28 cellular contexts compared by ENCODE assay signal in the genomic region with DNA sequence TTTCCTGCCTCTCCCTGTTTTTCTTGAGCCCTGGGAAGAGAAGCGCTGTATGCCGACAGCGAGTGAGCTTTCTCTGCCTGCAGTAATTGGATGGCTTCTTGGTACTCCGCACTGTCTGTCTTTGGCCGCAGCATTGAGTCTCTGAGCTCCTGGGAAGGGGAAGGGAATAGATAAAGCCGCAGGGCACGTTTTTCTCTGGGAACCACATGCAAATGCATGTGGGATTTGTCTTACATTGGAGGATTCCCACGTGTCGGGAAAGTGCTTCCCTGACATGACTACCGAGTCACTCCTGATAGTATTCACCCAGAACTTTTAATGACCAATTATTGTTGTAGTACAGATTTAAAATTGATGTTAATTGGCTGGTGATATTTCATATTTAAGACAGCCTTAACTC.
DNase-seq lines count a peak whose midpoint lies in the region; ATAC-seq, FAIRE-seq and TF ChIP-seq lines count a peak whose summit lies in the region.
"Had no signal": no experiment of that assay in that cellular context is flagged by ENCODE, and none has a peak within 500 bp of the region (broad histone marks: within the 10 kb centered on the region; RNA-seq: fewer than 3 reads in every experiment).

No MANE protein-coding gene starts in this region.

- H3K4me3 ChIP-seq in HepG2 (replicated peaks in 1 of 3; ENCODE audit: insufficient read depth in 1 of 3, low read depth in 2 of 3, low read length in 3 of 3) (no peak overlapping the region), right lobe of liver (no peak overlapping the region)
- H3K4me3 ChIP-seq: SJSA1 had no signal

- H4K20me1 ChIP-seq in HepG2 (ENCODE audit: insufficient read depth, low read length), result no peaks in the 10 kb centered on the region

- no peak for FAIRE-seq in HepG2 (lab: Jason Lieb, UNC)
- FAIRE-seq: GM18507 had no signal

- in situ Hi-C loops in HepG2 (cut with HindIII; ENCODE audit: extremely low pct_ligation_motif_present, low pct_unique_long_range_greater_than_20kb), result no loop called here

- H3K27ac Mint-ChIP-seq in endothelial cell (ENCODE audit: unreplicated experiment) (peak overlapping the region; percentile 33), progenitor cell of endocrine pancreas (peak overlapping the region; percentile 12)
- H3K27ac Mint-ChIP-seq: B cell; CD8-positive, alpha-beta memory T cell had no signal

- TF ChIP-seq CTCF in HepG2 (CRISPR knock-in tag; IDR thresholded peaks at IDR 0.05), result no peak
- TF ChIP-seq CTCF in right lobe of liver (IDR thresholded peaks at IDR 0.05), result no peak
- no peak for TF ChIP-seq CTCF in endothelial cell (IDR thresholded peaks at IDR 0.05; ENCODE audit: unreplicated experiment)
- TF ChIP-seq CTCF in progenitor cell of endocrine pancreas (IDR thresholded peaks at IDR 0.05; ENCODE audit: unreplicated experiment), result no peak
- no peak for TF ChIP-seq CTCF in RWPE1 (conservative IDR thresholded peaks at IDR 0.05; ENCODE audit: low read depth)

- H3K4me1 Mint-ChIP-seq in endothelial cell (ENCODE audit: unreplicated experiment) (peaks cover 30% of the 10 kb centered on the region), progenitor cell of endocrine pancreas (ENCODE audit: low read depth) (peaks cover 5% of the 10 kb centered on the region)

- H3K27ac ChIP-seq in HepG2 (ENCODE audit: extremely low read length, insufficient read depth, low read length) (no peak overlapping the region), right lobe of liver (no peak overlapping the region), RWPE1 (no peak overlapping the region)
- H3K27ac ChIP-seq: 22Rv1, HL-60, SJSA1 had no signal

- ATAC-seq in HepG2 (no peak), right lobe of liver (no peak)
- ATAC-seq: PC-3 had no signal

- H3K4me3 Mint-ChIP-seq in endothelial cell (ENCODE audit: unreplicated experiment), result no peak overlapping the region
- H3K4me3 Mint-ChIP-seq in progenitor cell of endocrine pancreas (ENCODE audit: low read depth), result no peak overlapping the region
- H3K4me3 Mint-ChIP-seq: B cell; CD14-positive monocyte; CD8-positive, alpha-beta memory T cell had no signal

- H3K9me3 Mint-ChIP-seq in endothelial cell (ENCODE audit: unreplicated experiment) (no peaks in the 10 kb centered on the region), progenitor cell of endocrine pancreas (ENCODE audit: low read depth) (no peaks in the 10 kb centered on the region)
- H3K9me3 Mint-ChIP-seq: CD8-positive, alpha-beta memory T cell had no signal

- TF ChIP-seq RAD21 in HepG2 (CRISPR knock-in tag; IDR thresholded peaks at IDR 0.05), result no peak

- intact Hi-C loops in HepG2 (cut with micrococcal nuclease; ENCODE audit: unreplicated experiment) (no loop called here), right lobe of liver (cut with DNase I) (no loop called here)

- BruUV-seq in HepG2 (replicated peaks; lab: Mats Ljungman, UMichigan), result no TSS peak

- H3K36me3 Mint-ChIP-seq in endothelial cell (ENCODE audit: low read depth, unreplicated experiment) (peaks cover 11% of the 10 kb centered on the region), progenitor cell of endocrine pancreas (ENCODE audit: insufficient read depth) (no peaks in the 10 kb centered on the region)

- CTCF ChIA-PET in HepG2 (lab: Yijun Ruan, JAX; ENCODE audit: low intra/inter-chr PET ratio, low total read pairs) (no interaction called here), RWPE1 (lab: Yijun Ruan, JAX) (no interaction called here)

- no peaks in the 10 kb centered on the region for H3K9me3 ChIP-seq in HepG2 (ENCODE audit: low read length)
- no peaks in the 10 kb centered on the region for H3K9me3 ChIP-seq in right lobe of liver
- H3K9me3 ChIP-seq: SJSA1 had no signal

- WGBS in HepG2 (ENCODE audit: low lambda C conversion rate), result 80% methylated on average over 10 of the region's 10 CpGs
- 61% methylated on average over 8 of the region's 10 CpGs for WGBS in right lobe of liver (ENCODE audit: insufficient coverage, low coverage, low lambda C conversion rate, missing lambda C conversion rate)

- H3K36me3 ChIP-seq in HepG2 (replicated peaks in 1 of 2; ENCODE audit: control insufficient read depth in 1 of 2, insufficient read depth in 2 of 2, low read length in 2 of 2), result no peaks in the 10 kb centered on the region
- H3K36me3 ChIP-seq in right lobe of liver, result no peaks in the 10 kb centered on the region
- H3K36me3 ChIP-seq: SJSA1 had no signal

- TF ChIP-seq POLR2A in HepG2 (IDR thresholded peaks at IDR 0.05; ENCODE audit: insufficient read depth in 1 of 2, low read depth in 2 of 2, low read length in 2 of 2) (no peak), right lobe of liver (IDR thresholded peaks at IDR 0.05) (no peak)

- H3K9ac ChIP-seq in HepG2 (ENCODE audit: insufficient read depth, low read depth, low read length), result no peak overlapping the region

- no peaks in the 10 kb centered on the region for H3K79me2 ChIP-seq in HepG2 (ENCODE audit: insufficient read depth, low read length)

- TF ChIP-seq EP300 in HepG2 (IDR thresholded peaks at IDR 0.05; ENCODE audit: low read depth in 2 of 2, low read length in 2 of 2), result no peak
- TF ChIP-seq EP300 in HepG2 (CRISPR knock-in tag; IDR thresholded peaks at IDR 0.05; ENCODE audit: borderline replicate concordance), result no peak

- no peak overlapping the region for H2AFZ ChIP-seq in HepG2 (ENCODE audit: low read length)

- no peak overlapping the region for H3K4me2 ChIP-seq in HepG2 (ENCODE audit: low read depth, low read length)

- peaks cover 29% of the 10 kb centered on the region for H3K4me1 ChIP-seq in HepG2 (ENCODE audit: insufficient read depth, low read length)
- H3K4me1 ChIP-seq in right lobe of liver, result no peaks in the 10 kb centered on the region
- H3K4me1 ChIP-seq: SJSA1 had no signal

- H3K27me3 Mint-ChIP-seq in endothelial cell (ENCODE audit: unreplicated experiment) (peaks cover 11% of the 10 kb centered on the region), progenitor cell of endocrine pancreas (peaks cover 5% of the 10 kb centered on the region)
- H3K27me3 Mint-ChIP-seq: B cell had no signal

- DNase-seq in HepG2 (ENCODE audit: low spot score), result no peak
- DNase-seq in right lobe of liver, result no peak
- no peak for DNase-seq in endothelial cell (ENCODE audit: low spot score)
- DNase-seq in progenitor cell of endocrine pancreas (ENCODE audit: low spot score, unreplicated experiment), result no peak
- DNase-seq in MV-4-11 (lab: John Stamatoyannopoulos, UW), result no peak
- DNase-seq in KG1 (lab: John Stamatoyannopoulos, UW), result no peak
- DNase-seq in RWPE1 (ENCODE audit: low spot score), result no peak
- DNase-seq: CD8-positive, alpha-beta memory T cell; DMS 273 treated with DMSO at 0.1 percent for 48 hours; DMS79; GOT3; HCEC 1CT; Karpas-422; NCI-H1105; NCI-H1436 treated with DMSO at 0.1 percent for 48 hours; NCI-H187 treated with DMSO at 0.1 percent for 48 hours; NCI-H2171 treated with DMSO at 0.1 percent for 48 hours; NCI-H345; NCI-H510A treated with DMSO at 0.1 percent for 48 hours; NCI-H774; PC-3; Right ventricle myocardium superior had no signal

- no peaks in the 10 kb centered on the region for H3K27me3 ChIP-seq in HepG2 (ENCODE audit: control insufficient read depth in 1 of 2, insufficient read depth in 2 of 2, low read length in 2 of 2)
- no peaks in the 10 kb centered on the region for H3K27me3 ChIP-seq in right lobe of liver
- H3K27me3 ChIP-seq: SJSA1 had no signal

- POLR2A ChIA-PET in HepG2 (lab: Yijun Ruan, JAX), result no interaction called here
- POLR2A ChIA-PET in RWPE1 (lab: Yijun Ruan, JAX; ENCODE audit: low non-redundant PET), result no interaction called here

TF ChIP-seq in HepG2, 621 proteins besides CTCF, POLR2A, EP300 and RAD21:
- TF ChIP-seq MNT (IDR thresholded peaks at IDR 0.05) (peak; percentile 60; the same call in 1 of the 2 replicates), ZNF672 (CRISPR knock-in tag; IDR thresholded peaks at IDR 0.05) (no peak)
